In genomic region chr10:52256832-52257691, GRCh38 we compare ENCODE assay signal across 10 cellular contexts. TPM values are rescaled to one million over a fixed set of nuclear protein-coding genes. Genes with fewer than 3 reads are reported as not detected.
DNase-seq lines count a peak whose midpoint lies in the region; ATAC-seq, FAIRE-seq and TF ChIP-seq lines count a peak whose summit lies in the region.
"Had no signal": no experiment of that assay in that cellular context is flagged by ENCODE, and none has a peak within 500 bp of the region (broad histone marks: within the 10 kb centered on the region; RNA-seq: fewer than 3 reads in every experiment).

No MANE protein-coding gene starts in this region.

- TF ChIP-seq CTCF in GM12865 (IDR thresholded peaks at IDR 0.05; ENCODE audit: insufficient read depth, low read depth, low read length, missing control alignments), result no peak
- TF ChIP-seq CTCF in H1 (IDR thresholded peaks at IDR 0.05; ENCODE audit: control extremely low read depth in 1 of 3, insufficient read depth in 1 of 3, low read depth in 1 of 3, low read length in 3 of 3), result no peak

- no peak overlapping the region for H4K5ac ChIP-seq in H1 (ENCODE audit: insufficient read length, low read depth, low read length)

- no peak for FAIRE-seq in H1 (lab: Jason Lieb, UNC)

- H2AFZ ChIP-seq in H1 (ENCODE audit: low read length), result no peak overlapping the region

- no peak for TF ChIP-seq RAD21 in H1 (IDR thresholded peaks at IDR 0.05 in 1 of 2, conservative IDR thresholded peaks at IDR 0.05 in 1 of 2; ENCODE audit: low read depth in 2 of 2, low read length in 2 of 2)

- no peak overlapping the region for H4K91ac ChIP-seq in H1 (replicated peaks; ENCODE audit: insufficient read length, low read length)

- no peaks in the 10 kb centered on the region for H3K9me3 ChIP-seq in H1 (ENCODE audit: insufficient read depth in 2 of 2, low read depth in 1 of 2, low read length in 1 of 2)

- no peak overlapping the region for H4K8ac ChIP-seq in H1 (ENCODE audit: extremely low read depth, insufficient read depth, low read length)

- peak; percentile 98 for ATAC-seq in GM21447 (IDR thresholded peaks at IDR 0.05; ENCODE audit: unreplicated experiment)
- ATAC-seq in HG03342 (IDR thresholded peaks at IDR 0.05; ENCODE audit: unreplicated experiment), result peak; percentile 98

- TF ChIP-seq EP300 in H1 (IDR thresholded peaks at IDR 0.05; ENCODE audit: borderline replicate concordance in 1 of 2, low read depth in 2 of 2, low read length in 2 of 2), result no peak

- no peaks in the 10 kb centered on the region for H3K27me3 ChIP-seq in H1 (replicated peaks in 1 of 4; ENCODE audit: control insufficient read depth in 3 of 4, extremely low read depth in 1 of 4, insufficient read depth in 3 of 4, low read length in 3 of 4)

- no peak overlapping the region for H3K56ac ChIP-seq in H1 (replicated peaks; ENCODE audit: insufficient read length, low read depth, low read length)

- H2AK5ac ChIP-seq in H1 (ENCODE audit: low read depth, low read length), result no peak overlapping the region

- CTCF ChIA-PET in H1 (lab: Charles Lee; ENCODE audit: partially characterized antibody), result interaction anchor here (1.3 kb wide), 1 partner anchor 12 kb away, joined by 3 read pairs; no protein-coding TSS in a partner anchor

- no peak for TF ChIP-seq POLR2A in H1 (IDR thresholded peaks at IDR 0.05; ENCODE audit: control extremely low read depth in 1 of 2, low read depth in 2 of 2, low read length in 2 of 2)

- H3K4me3 Mint-ChIP-seq in activated T-helper 1 cell treated with anti-CD3 and anti-CD28 coated beads, Interleukin-12 subunit alpha, Interleukin-12 subunit beta, Interleukin-2, Interleukin-4 antibody, amounts not matched to agents 30 ng/mL and 10 ng/mL and 1 ng/mL, durations not matched to agents 14 hours and 24 hours and 36 hours, result no peak overlapping the region
- H3K4me3 Mint-ChIP-seq: CD4-positive, alpha-beta T cell had no signal

- H3K36me3 ChIP-seq in H1 (ENCODE audit: control insufficient read depth in 2 of 4, insufficient read depth in 4 of 4, low read length in 3 of 4), result no peaks in the 10 kb centered on the region

- H2BK20ac ChIP-seq in H1 (ENCODE audit: low read length), result no peak overlapping the region

- H3K36me3 Mint-ChIP-seq in activated T-helper 1 cell treated with anti-CD3 and anti-CD28 coated beads, Interleukin-12 subunit alpha, Interleukin-12 subunit beta, Interleukin-2, Interleukin-4 antibody, amounts not matched to agents 30 ng/mL and 10 ng/mL and 1 ng/mL, durations not matched to agents 14 hours and 24 hours and 36 hours (ENCODE audit: low read depth), result no peaks in the 10 kb centered on the region

- H3K9me3 Mint-ChIP-seq in activated T-helper 1 cell treated with anti-CD3 and anti-CD28 coated beads, Interleukin-12 subunit alpha, Interleukin-12 subunit beta, Interleukin-2, Interleukin-4 antibody, amounts not matched to agents 30 ng/mL and 10 ng/mL and 1 ng/mL, durations not matched to agents 14 hours and 24 hours and 36 hours, result no peaks in the 10 kb centered on the region
- H3K9me3 Mint-ChIP-seq: CD4-positive, alpha-beta T cell had no signal

- no peaks in the 10 kb centered on the region for H3K79me2 ChIP-seq in H1 (ENCODE audit: control insufficient read depth in 1 of 2, insufficient read depth in 2 of 2, low read length in 2 of 2)

- no peak overlapping the region for H3K14ac ChIP-seq in H1 (ENCODE audit: insufficient read length)

- no peaks in the 10 kb centered on the region for H3K23me2 ChIP-seq in H1 (ENCODE audit: low read depth, low read length)

- H3K9ac ChIP-seq in H1 (replicated peaks in 1 of 4; ENCODE audit: extremely low read depth in 1 of 4, low read depth in 3 of 4, low read length in 3 of 4), result no peak overlapping the region

- no peak overlapping the region for H3K4ac ChIP-seq in H1 (replicated peaks; ENCODE audit: insufficient read length, low read depth, low read length)

- no peak overlapping the region for H2BK15ac ChIP-seq in H1 (ENCODE audit: low read length)

- H3K23ac ChIP-seq in H1 (ENCODE audit: insufficient read length), result no peak overlapping the region

- H3K27ac Mint-ChIP-seq in activated T-helper 1 cell treated with anti-CD3 and anti-CD28 coated beads, Interleukin-12 subunit alpha, Interleukin-12 subunit beta, Interleukin-2, Interleukin-4 antibody, amounts not matched to agents 30 ng/mL and 10 ng/mL and 1 ng/mL, durations not matched to agents 14 hours and 24 hours and 36 hours, result no peak overlapping the region
- H3K27ac Mint-ChIP-seq: CD4-positive, alpha-beta T cell had no signal

- no peaks in the 10 kb centered on the region for H3K4me1 ChIP-seq in H1 (replicated peaks in 1 of 4; ENCODE audit: control insufficient read depth in 3 of 4, insufficient read depth in 4 of 4, low read length in 3 of 4)

- POLR2A ChIA-PET in H1 (lab: Charles Lee; ENCODE audit: partially characterized antibody), result interaction anchor here (0.6 kb wide), 1 partner anchor 1095 kb away, joined by 3 read pairs; no protein-coding TSS in a partner anchor

- H3K4me2 ChIP-seq in H1 (ENCODE audit: insufficient read depth in 1 of 2, low read depth in 2 of 2, low read length in 2 of 2), result no peak overlapping the region

- H2BK5ac ChIP-seq in H1 (ENCODE audit: low read depth, low read length), result no peak overlapping the region

- H3K4me3 ChIP-seq in GM12865 (ENCODE audit: low read depth, low read length) (no peak overlapping the region), H1 (ENCODE audit: extremely low read depth in 1 of 4, insufficient read depth in 2 of 4, low read depth in 3 of 4, low read length in 4 of 4) (no peak overlapping the region)

- no peaks in the 10 kb centered on the region for H3K27me3 Mint-ChIP-seq in activated T-helper 1 cell treated with anti-CD3 and anti-CD28 coated beads, Interleukin-12 subunit alpha, Interleukin-12 subunit beta, Interleukin-2, Interleukin-4 antibody, amounts not matched to agents 30 ng/mL and 10 ng/mL and 1 ng/mL, durations not matched to agents 14 hours and 24 hours and 36 hours (ENCODE audit: insufficient read depth)
- H3K27me3 Mint-ChIP-seq: CD4-positive, alpha-beta T cell had no signal

- 90% methylated on average over 6 of the region's 6 CpGs; no CpG with 5 or more reads in 1 of the 2 experiments for WGBS in H1 (ENCODE audit: extremely low coverage in 1 of 2, insufficient coverage in 1 of 2, insufficient read length in 1 of 2, insufficient replicate concordance in 2 of 2, low coverage in 1 of 2, low lambda C conversion rate in 2 of 2, missing lambda C conversion rate in 1 of 2), 2 experiments

- no peak overlapping the region for H2BK12ac ChIP-seq in H1 (ENCODE audit: low read depth, low read length)

- H3K27ac ChIP-seq in H1 (ENCODE audit: low read depth, low read length), result no peak overlapping the region

- DNase-seq in GM12865 (ENCODE audit: low read depth) (peak; percentile 81), H1 (ENCODE audit: low read depth in 1 of 2, low spot score in 2 of 2) (no peak), NCI-H2227 treated with DMSO at 0.1 percent for 48 hours (lab: John Stamatoyannopoulos, UW) (no peak), D341Med (ENCODE audit: low spot score) (no peak)
- DNase-seq in activated T-helper 1 cell treated with anti-CD3 and anti-CD28 coated beads, Interleukin-12 subunit alpha, Interleukin-12 subunit beta, Interleukin-2, Interleukin-4 antibody, amounts not matched to agents 30 ng/mL and 10 ng/mL and 1 ng/mL, durations not matched to agents 14 hours and 24 hours and 36 hours (ENCODE audit: low spot score), result no peak
- DNase-seq in stimulated activated CD4-positive, alpha-beta T cell treated with anti-CD3 and anti-CD28 coated beads, Interleukin-2, amount 100 ng/mL, for 24 hours, result no peak
- DNase-seq: CD4-positive, alpha-beta T cell had no signal

- H3K79me1 ChIP-seq in H1 (ENCODE audit: low read depth, low read length), result no peaks in the 10 kb centered on the region

- intact Hi-C loops in activated T-helper 1 cell treated with anti-CD3 and anti-CD28 coated beads, Interleukin-12 subunit alpha, Interleukin-12 subunit beta, Interleukin-2, Interleukin-4 antibody, amounts not matched to agents 30 ng/mL and 10 ng/mL and 1 ng/mL, durations not matched to agents 14 hours and 24 hours and 36 hours (cut with micrococcal nuclease), result no loop called here

- H4K20me1 ChIP-seq in H1 (replicated peaks in 1 of 2; ENCODE audit: control insufficient read depth in 1 of 2, insufficient read depth in 2 of 2, low read length in 2 of 2), result no peaks in the 10 kb centered on the region

- H3K18ac ChIP-seq in H1 (ENCODE audit: extremely low read depth, low read length), result no peak overlapping the region

- no peaks in the 10 kb centered on the region for H3K4me1 Mint-ChIP-seq in activated T-helper 1 cell treated with anti-CD3 and anti-CD28 coated beads, Interleukin-12 subunit alpha, Interleukin-12 subunit beta, Interleukin-2, Interleukin-4 antibody, amounts not matched to agents 30 ng/mL and 10 ng/mL and 1 ng/mL, durations not matched to agents 14 hours and 24 hours and 36 hours (ENCODE audit: low read depth)

- H2BK120ac ChIP-seq in H1 (replicated peaks; ENCODE audit: low read depth, low read length), result no peak overlapping the region

TF ChIP-seq in H1, 55 proteins besides CTCF, POLR2A, EP300 and RAD21:
- TF ChIP-seq MAFK (IDR thresholded peaks at IDR 0.05; ENCODE audit: low read depth, low read length), result 0 out of 2 replicates have a peak, but pooled peaks have one; percentile 11
- no peak for TF ChIP-seq RFX5 (IDR thresholded peaks at IDR 0.05; ENCODE audit: borderline replicate concordance, low read depth, low read length)

RNA-seq across cellular contexts. Expression of gene DKK1, which starts 57.0 kb away (rescaled TPM):
- 0.21 and 0.61 TPM in 2 replicates for total RNA-seq in H1 (2021; fragmentation: NEBNext Ultra II Directional; extraction: Animal tissue kit (Norgen Biotek cat#: 25700))
- polyA plus RNA-seq in H1 (2011; rRNA removed), result 0.25 and 0.36 TPM in 2 replicates
- 0.41 TPM for polyA plus RNA-seq in H1 (2011; cell fraction: cytosol; rRNA removed)
- 0.57 TPM for polyA plus RNA-seq in H1 (2011; cell fraction: nucleus; rRNA removed)
- 0.41 to 1.2 TPM (median 0.73 TPM) in 4 replicates for polyA plus RNA-seq in H1 (2012, experiment 1 of 2)
- 1.2 TPM for polyA plus RNA-seq in H1 (2012, experiment 2 of 2)
- polyA plus RNA-seq in H1 (2013, experiment 1 of 2), result 0.22 TPM
- polyA plus RNA-seq in H1 (2013, experiment 2 of 2), result 0.46 TPM
- polyA minus RNA-seq in H1 (2011; rRNA and poly(A)+ RNA removed), result 0.44 and 0.46 TPM in 2 replicates
- polyA minus RNA-seq in H1 (2011; cell fraction: cytosol; rRNA and poly(A)+ RNA removed), result not detected
- 3.9 TPM for polyA minus RNA-seq in H1 (2011; cell fraction: nucleus; rRNA and poly(A)+ RNA removed)
- total RNA-seq in activated T-helper 1 cell treated with anti-CD3 and anti-CD28 coated beads, Interleukin-12 subunit alpha, Interleukin-12 subunit beta, Interleukin-2, Interleukin-4 antibody, amounts not matched to agents 30 ng/mL and 10 ng/mL and 1 ng/mL, durations not matched to agents 14 hours and 24 hours and 36 hours, result not detected in 2 replicates
- total RNA-seq: CD4-positive, alpha-beta T cell; T-helper 1 cell treated with Interleukin-12 subunit alpha and Interleukin-12 subunit beta and Interleukin-4 antibody, amounts not matched to agents 30 ng/mL and 1 ng/mL, for 36 hours had no signal
